16 cellular contexts compared by ENCODE assay signal in the genomic region with DNA sequence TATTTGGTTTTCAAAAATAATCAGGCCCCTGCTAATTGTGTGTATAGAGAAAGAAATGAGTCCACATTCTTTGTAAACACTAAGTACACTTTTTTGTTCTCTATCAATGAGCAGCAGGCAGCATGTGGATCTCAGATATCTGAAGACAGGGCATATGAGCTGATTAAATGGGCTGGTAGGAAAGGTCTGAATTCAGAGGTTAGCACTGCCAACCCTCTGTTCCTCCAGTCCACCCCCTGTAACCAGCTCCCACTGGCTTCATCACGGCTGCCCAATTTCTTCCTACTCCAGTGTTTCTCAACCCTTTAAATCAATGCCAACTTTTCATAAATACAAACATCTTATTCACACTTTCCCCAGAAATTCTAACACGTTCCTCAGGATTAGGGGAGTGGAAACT.
DNase-seq lines count a peak whose midpoint lies in the region; ATAC-seq and TF ChIP-seq lines count a peak whose summit lies in the region.
"Had no signal": no experiment of that assay in that cellular context is flagged by ENCODE, and none has a peak within 500 bp of the region (broad histone marks: within the 10 kb centered on the region; RNA-seq: fewer than 3 reads in every experiment).

No MANE protein-coding gene starts in this region.

- no peaks in the 10 kb centered on the region for H3K36me3 ChIP-seq in mammary epithelial cell (ENCODE audit: insufficient read depth, low read length)
- H3K36me3 ChIP-seq: BLaER1, HAP-1 had no signal

- H3K9me3 ChIP-seq in mammary epithelial cell (replicated peaks; ENCODE audit: insufficient read depth, low read length) = peaks cover 4% of the 10 kb centered on the region

- H3K9me3 Mint-ChIP-seq in MCF 10A (ENCODE audit: unreplicated experiment) = no peaks in the 10 kb centered on the region

- no peak overlapping the region for H3K4me3 Mint-ChIP-seq in MCF 10A (ENCODE audit: unreplicated experiment)
- H3K4me3 Mint-ChIP-seq: CD14-positive monocyte; CD4-positive, alpha-beta memory T cell had no signal

- POLR2A ChIA-PET in MCF 10A (lab: Yijun Ruan, JAX) = no interaction called here

- no peaks in the 10 kb centered on the region for H3K27me3 Mint-ChIP-seq in MCF 10A (ENCODE audit: insufficient read depth, unreplicated experiment)
- H3K27me3 Mint-ChIP-seq: CD4-positive, alpha-beta memory T cell had no signal

- dilution Hi-C loops in mammary epithelial cell (cut with HindIII; ENCODE audit: low sequenced_read_pairs) = no loop called here

- 45% methylated on average over 2 of the region's 2 CpGs for WGBS in mammary epithelial cell (ENCODE audit: low coverage, missing lambda C conversion rate)

- H4K20me1 ChIP-seq in mammary epithelial cell (ENCODE audit: insufficient read depth, low read length) = no peaks in the 10 kb centered on the region
- H4K20me1 ChIP-seq: BLaER1 had no signal

- no TSS peak for BruUV-seq in mammary epithelial cell (replicated peaks; lab: Mats Ljungman, UMichigan)
- no TSS peak for BruUV-seq in MCF 10A (replicated peaks; lab: Mats Ljungman, UMichigan)

- H3K79me2 ChIP-seq in mammary epithelial cell (ENCODE audit: insufficient read depth, low read length) = no peaks in the 10 kb centered on the region

- in situ Hi-C loops in mammary epithelial cell (cut with MboI; ENCODE audit: low sequenced_read_pairs in 2 of 2) = no loop called here

- intact Hi-C loops in mammary epithelial cell (cut with micrococcal nuclease) (no loop called here), MCF 10A (cut with micrococcal nuclease) (no loop called here)

- H3K4me3 ChIP-seq in mammary epithelial cell (replicated peaks in 1 of 3; ENCODE audit: insufficient read depth in 1 of 3, low read depth in 2 of 3, low read length in 3 of 3) = no peak overlapping the region
- H3K4me3 ChIP-seq: BLaER1, HAP-1 had no signal

- no peak overlapping the region for H3K4me2 ChIP-seq in mammary epithelial cell (ENCODE audit: insufficient read depth, low read depth, low read length)
- H3K4me2 ChIP-seq: BLaER1 had no signal

- DNase-seq in mammary epithelial cell (no peak), MCF 10A (ENCODE audit: unreplicated experiment) (no peak), NCI-H146 (lab: John Stamatoyannopoulos, UW) (peak; percentile 90), NCI-H748 (lab: John Stamatoyannopoulos, UW; ENCODE audit: unreplicated experiment) (peak; percentile 81), omental fat pad (ENCODE audit: low spot score) (no peak), NCI-H82 treated with DMSO at 0.1 percent for 48 hours (lab: John Stamatoyannopoulos, UW; ENCODE audit: unreplicated experiment) (no peak)
- no peak for DNase-seq in activated T-cell treated with anti-CD3 and anti-CD28 coated beads, Interleukin-2, amount 50 U/mL, for 48 hours
- DNase-seq: 8988T; Calu3; CD4-positive, alpha-beta memory T cell; DMS79 treated with DMSO at 0.1 percent for 48 hours; GF-D8 had no signal

- no peaks in the 10 kb centered on the region for H3K27me3 ChIP-seq in mammary epithelial cell (ENCODE audit: insufficient read depth, low read length)
- H3K27me3 ChIP-seq: BLaER1 had no signal

- H3K27ac ChIP-seq in mammary epithelial cell (ENCODE audit: insufficient read depth, low read depth, low read length) = no peak overlapping the region
- H3K27ac ChIP-seq: BLaER1 had no signal

- no peaks in the 10 kb centered on the region for H3K4me1 Mint-ChIP-seq in MCF 10A (ENCODE audit: insufficient read depth, unreplicated experiment)
- H3K4me1 Mint-ChIP-seq: CD14-positive monocyte; CD4-positive, alpha-beta memory T cell had no signal

- H3K9ac ChIP-seq in mammary epithelial cell (ENCODE audit: insufficient read depth, low read length) = no peak overlapping the region
- H3K9ac ChIP-seq: BLaER1 had no signal

- H3K4me1 ChIP-seq in mammary epithelial cell (ENCODE audit: insufficient read depth, low read length) = no peaks in the 10 kb centered on the region
- H3K4me1 ChIP-seq: BLaER1 had no signal

- TF ChIP-seq CTCF in mammary epithelial cell (conservative IDR thresholded peaks at IDR 0.05 in 1 of 2, IDR thresholded peaks at IDR 0.05 in 1 of 2; ENCODE audit: extremely low read depth in 1 of 2, insufficient read depth in 1 of 2, low read depth in 1 of 2, low read length in 2 of 2) = no peak
- TF ChIP-seq CTCF in MCF 10A (IDR thresholded peaks at IDR 0.05; ENCODE audit: unreplicated experiment) = no peak
- TF ChIP-seq CTCF in omental fat pad (IDR thresholded peaks at IDR 0.05) = no peak

- peak overlapping the region; percentile 42 for H2AFZ ChIP-seq in mammary epithelial cell (ENCODE audit: low read depth, low read length)

- H3K36me3 Mint-ChIP-seq in MCF 10A (ENCODE audit: insufficient read depth, unreplicated experiment) = no peaks in the 10 kb centered on the region
- H3K36me3 Mint-ChIP-seq: CD14-positive monocyte; CD4-positive, alpha-beta memory T cell had no signal

- CTCF ChIA-PET in mammary epithelial cell (lab: Charles Lee; ENCODE audit: low non-redundant PET) (no interaction called here), MCF 10A (lab: Yijun Ruan, JAX) (no interaction called here)

- peak; percentile 89 for ATAC-seq in omental fat pad (ENCODE audit: low FRiP score)
- no peak for ATAC-seq in activated CD4-positive, CD25-positive, alpha-beta regulatory T cell treated with anti-CD3 and anti-CD28 coated beads, Interleukin-2, amount 50 U/mL, for 24 hours

- H3K27ac Mint-ChIP-seq in MCF 10A (ENCODE audit: low read depth, unreplicated experiment) = no peak overlapping the region
- H3K27ac Mint-ChIP-seq: CD14-positive monocyte; CD4-positive, alpha-beta memory T cell had no signal

Comparison
In these comparisons a context has a peak if more than half of its experiments do, and no peak if none do; other contexts are left out.
1. DNase-seq: peak in NCI-H146 (single experiment) and NCI-H748 (single experiment); none in mammary epithelial cell (single experiment), MCF 10A (single experiment), omental fat pad (single experiment), activated T-cell treated with anti-CD3 and anti-CD28 coated beads, Interleukin-2, amount 50 U/mL, for 48 hours (0 of 2) and NCI-H82 treated with DMSO at 0.1 percent for 48 hours (single experiment).